Comparison of ENCODE assay signal across 1 cellular context in the genomic region with DNA sequence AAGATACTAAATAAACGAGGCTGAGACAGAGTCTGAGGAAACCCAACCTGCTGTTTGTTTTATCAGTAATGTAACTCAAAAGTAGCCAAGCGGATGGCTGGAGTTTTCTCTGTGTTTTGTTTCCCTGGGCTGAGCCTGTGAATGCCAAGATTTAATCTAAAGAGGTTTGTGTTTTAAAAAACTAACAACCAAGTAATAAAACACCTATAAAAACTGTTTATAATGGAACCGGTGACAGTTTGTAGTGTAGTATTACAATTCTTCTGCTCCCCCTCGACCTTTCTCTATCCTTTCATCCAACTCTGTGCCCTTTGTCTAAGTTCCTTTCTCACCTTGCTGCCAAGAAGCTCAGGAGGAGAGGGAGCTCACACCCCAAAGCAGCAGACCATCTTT.
TF ChIP-seq lines count a peak whose summit lies in the region.

No MANE protein-coding gene starts in this region.

TF ChIP-seq in GM12878, 131 proteins besides CTCF, POLR2A, EP300 and RAD21 (continued from another document):
- TF ChIP-seq, protein P1, sequence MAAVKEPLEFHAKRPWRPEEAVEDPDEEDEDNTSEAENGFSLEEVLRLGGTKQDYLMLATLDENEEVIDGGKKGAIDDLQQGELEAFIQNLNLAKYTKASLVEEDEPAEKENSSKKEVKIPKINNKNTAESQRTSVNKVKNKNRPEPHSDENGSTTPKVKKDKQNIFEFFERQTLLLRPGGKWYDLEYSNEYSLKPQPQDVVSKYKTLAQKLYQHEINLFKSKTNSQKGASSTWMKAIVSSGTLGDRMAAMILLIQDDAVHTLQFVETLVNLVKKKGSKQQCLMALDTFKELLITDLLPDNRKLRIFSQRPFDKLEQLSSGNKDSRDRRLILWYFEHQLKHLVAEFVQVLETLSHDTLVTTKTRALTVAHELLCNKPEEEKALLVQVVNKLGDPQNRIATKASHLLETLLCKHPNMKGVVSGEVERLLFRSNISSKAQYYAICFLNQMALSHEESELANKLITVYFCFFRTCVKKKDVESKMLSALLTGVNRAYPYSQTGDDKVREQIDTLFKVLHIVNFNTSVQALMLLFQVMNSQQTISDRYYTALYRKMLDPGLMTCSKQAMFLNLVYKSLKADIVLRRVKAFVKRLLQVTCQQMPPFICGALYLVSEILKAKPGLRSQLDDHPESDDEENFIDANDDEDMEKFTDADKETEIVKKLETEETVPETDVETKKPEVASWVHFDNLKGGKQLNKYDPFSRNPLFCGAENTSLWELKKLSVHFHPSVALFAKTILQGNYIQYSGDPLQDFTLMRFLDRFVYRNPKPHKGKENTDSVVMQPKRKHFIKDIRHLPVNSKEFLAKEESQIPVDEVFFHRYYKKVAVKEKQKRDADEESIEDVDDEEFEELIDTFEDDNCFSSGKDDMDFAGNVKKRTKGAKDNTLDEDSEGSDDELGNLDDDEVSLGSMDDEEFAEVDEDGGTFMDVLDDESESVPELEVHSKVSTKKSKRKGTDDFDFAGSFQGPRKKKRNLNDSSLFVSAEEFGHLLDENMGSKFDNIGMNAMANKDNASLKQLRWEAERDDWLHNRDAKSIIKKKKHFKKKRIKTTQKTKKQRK (IDR thresholded peaks at IDR 0.05; ENCODE audit: low read depth, low read length): no peak
- TF ChIP-seq, protein P2, sequence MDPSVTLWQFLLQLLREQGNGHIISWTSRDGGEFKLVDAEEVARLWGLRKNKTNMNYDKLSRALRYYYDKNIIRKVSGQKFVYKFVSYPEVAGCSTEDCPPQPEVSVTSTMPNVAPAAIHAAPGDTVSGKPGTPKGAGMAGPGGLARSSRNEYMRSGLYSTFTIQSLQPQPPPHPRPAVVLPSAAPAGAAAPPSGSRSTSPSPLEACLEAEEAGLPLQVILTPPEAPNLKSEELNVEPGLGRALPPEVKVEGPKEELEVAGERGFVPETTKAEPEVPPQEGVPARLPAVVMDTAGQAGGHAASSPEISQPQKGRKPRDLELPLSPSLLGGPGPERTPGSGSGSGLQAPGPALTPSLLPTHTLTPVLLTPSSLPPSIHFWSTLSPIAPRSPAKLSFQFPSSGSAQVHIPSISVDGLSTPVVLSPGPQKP (IDR thresholded peaks at IDR 0.05; ENCODE audit: low read depth, low read length): no peak
- no peak for TF ChIP-seq ZNF217 (IDR thresholded peaks at IDR 0.05)
- no peak for TF ChIP-seq SMAD5 (IDR thresholded peaks at IDR 0.05; ENCODE audit: low read depth)
- no peak for TF ChIP-seq WRNIP1 (IDR thresholded peaks at IDR 0.05; ENCODE audit: borderline replicate concordance, low read depth, low read length)
- TF ChIP-seq, protein P3, sequence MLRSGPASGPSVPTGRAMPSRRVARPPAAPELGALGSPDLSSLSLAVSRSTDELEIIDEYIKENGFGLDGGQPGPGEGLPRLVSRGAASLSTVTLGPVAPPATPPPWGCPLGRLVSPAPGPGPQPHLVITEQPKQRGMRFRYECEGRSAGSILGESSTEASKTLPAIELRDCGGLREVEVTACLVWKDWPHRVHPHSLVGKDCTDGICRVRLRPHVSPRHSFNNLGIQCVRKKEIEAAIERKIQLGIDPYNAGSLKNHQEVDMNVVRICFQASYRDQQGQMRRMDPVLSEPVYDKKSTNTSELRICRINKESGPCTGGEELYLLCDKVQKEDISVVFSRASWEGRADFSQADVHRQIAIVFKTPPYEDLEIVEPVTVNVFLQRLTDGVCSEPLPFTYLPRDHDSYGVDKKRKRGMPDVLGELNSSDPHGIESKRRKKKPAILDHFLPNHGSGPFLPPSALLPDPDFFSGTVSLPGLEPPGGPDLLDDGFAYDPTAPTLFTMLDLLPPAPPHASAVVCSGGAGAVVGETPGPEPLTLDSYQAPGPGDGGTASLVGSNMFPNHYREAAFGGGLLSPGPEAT (IDR thresholded peaks at IDR 0.05; ENCODE audit: low read depth): no peak
- TF ChIP-seq GABPA (IDR thresholded peaks at IDR 0.05; ENCODE audit: low read depth): no peak
- TF ChIP-seq, protein P4, sequence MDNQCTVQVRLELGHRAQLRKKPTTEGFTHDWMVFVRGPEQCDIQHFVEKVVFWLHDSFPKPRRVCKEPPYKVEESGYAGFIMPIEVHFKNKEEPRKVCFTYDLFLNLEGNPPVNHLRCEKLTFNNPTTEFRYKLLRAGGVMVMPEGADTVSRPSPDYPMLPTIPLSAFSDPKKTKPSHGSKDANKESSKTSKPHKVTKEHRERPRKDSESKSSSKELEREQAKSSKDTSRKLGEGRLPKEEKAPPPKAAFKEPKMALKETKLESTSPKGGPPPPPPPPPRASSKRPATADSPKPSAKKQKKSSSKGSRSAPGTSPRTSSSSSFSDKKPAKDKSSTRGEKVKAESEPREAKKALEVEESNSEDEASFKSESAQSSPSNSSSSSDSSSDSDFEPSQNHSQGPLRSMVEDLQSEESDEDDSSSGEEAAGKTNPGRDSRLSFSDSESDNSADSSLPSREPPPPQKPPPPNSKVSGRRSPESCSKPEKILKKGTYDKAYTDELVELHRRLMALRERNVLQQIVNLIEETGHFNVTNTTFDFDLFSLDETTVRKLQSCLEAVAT (IDR thresholded peaks at IDR 0.05): no peak
